In the genomic region with DNA sequence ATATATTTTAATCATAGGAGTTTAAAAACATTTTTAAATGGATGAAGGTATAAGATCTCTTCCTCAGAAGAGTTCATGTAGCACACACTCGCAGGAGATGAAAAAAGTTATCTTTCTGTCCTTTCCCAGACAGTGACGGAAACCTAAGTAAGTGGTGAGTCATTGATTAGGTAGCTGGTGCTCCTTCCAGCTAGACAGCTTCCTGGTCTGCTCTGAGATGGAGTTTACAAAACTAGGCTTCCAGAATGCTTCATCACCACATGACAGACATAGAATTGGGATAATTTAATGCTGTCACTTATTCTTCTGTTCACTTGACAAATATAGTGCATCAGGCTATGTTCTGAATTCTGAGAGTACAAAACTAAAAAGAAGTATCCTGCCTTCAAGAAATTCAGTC, we compare ENCODE assay signal across 20 cellular contexts.
A peak's percentile ranks its signal among the peaks of the same experiment; 100 is the strongest.
DNase-seq lines count a peak whose midpoint lies in the region; ATAC-seq and TF ChIP-seq lines count a peak whose summit lies in the region.
"Had no signal": no experiment of that assay in that cellular context is flagged by ENCODE, and none has a peak within 500 bp of the region (broad histone marks: within the 10 kb centered on the region; RNA-seq: fewer than 3 reads in every experiment).

No MANE protein-coding gene starts in this region.

- no peak overlapping the region for H4K91ac ChIP-seq in mesenchymal stem cell (ENCODE audit: low read length)

- H3K4me3 ChIP-seq in choroid plexus epithelial cell (ENCODE audit: low read depth, low read length): no peak overlapping the region
- no peak overlapping the region for H3K4me3 ChIP-seq in mesenchymal stem cell (ENCODE audit: insufficient read depth in 1 of 2, low read depth in 1 of 2, low read length in 2 of 2)
- no peak overlapping the region for H3K4me3 ChIP-seq in body of pancreas
- H3K4me3 ChIP-seq: HAP-1, left ventricle myocardium inferior, ovary, PC-9 had no signal

- H3K9me3 ChIP-seq in mesenchymal stem cell (ENCODE audit: control insufficient read depth, low read length) (no peaks in the 10 kb centered on the region), body of pancreas (no peaks in the 10 kb centered on the region)
- H3K9me3 ChIP-seq: HAP-1, ovary had no signal

- no peak for TF ChIP-seq POLR2A in body of pancreas (IDR thresholded peaks at IDR 0.05)

- no peaks in the 10 kb centered on the region for H3K4me1 ChIP-seq in mesenchymal stem cell (ENCODE audit: control insufficient read depth, insufficient read depth, low read depth, low read length)
- no peaks in the 10 kb centered on the region for H3K4me1 ChIP-seq in body of pancreas
- H3K4me1 ChIP-seq: HAP-1, left ventricle myocardium inferior had no signal

- H3K4me3 Mint-ChIP-seq in Calu3 (ENCODE audit: low read depth, unreplicated experiment): no peak overlapping the region
- H3K4me3 Mint-ChIP-seq: activated CD4-positive, alpha-beta T cell treated with anti-CD3 and anti-CD28 coated beads for 36 hours; CD4-positive, alpha-beta memory T cell had no signal

- H2BK15ac ChIP-seq in mesenchymal stem cell (ENCODE audit: low read depth, poor library complexity, severe bottlenecking): no peak overlapping the region

- TF ChIP-seq CTCF in Calu3 (IDR thresholded peaks at IDR 0.05; ENCODE audit: unreplicated experiment) (no peak), choroid plexus epithelial cell (conservative IDR thresholded peaks at IDR 0.05; ENCODE audit: low read depth, low read length) (no peak), body of pancreas (IDR thresholded peaks at IDR 0.05) (no peak)

- H3K4me2 ChIP-seq in mesenchymal stem cell (ENCODE audit: low read length, poor library complexity, severe bottlenecking): no peak overlapping the region
- H3K4me2 ChIP-seq: KMS-11, PC-9 had no signal

- no peak overlapping the region for H3K27ac ChIP-seq in mesenchymal stem cell (ENCODE audit: low read length, poor library complexity, severe bottlenecking)
- H3K27ac ChIP-seq in body of pancreas: no peak overlapping the region
- H3K27ac ChIP-seq: KMS-11, left ventricle myocardium inferior, ovary, PC-9 had no signal

- H3K36me3 ChIP-seq in mesenchymal stem cell (ENCODE audit: control insufficient read depth in 1 of 2, insufficient read depth in 2 of 2, low read depth in 1 of 2, low read length in 2 of 2) (no peaks in the 10 kb centered on the region), body of pancreas (replicated peaks in 1 of 2; ENCODE audit: insufficient read depth in 1 of 2, low read depth in 2 of 2) (no peaks in the 10 kb centered on the region)
- H3K36me3 ChIP-seq: HAP-1, left ventricle myocardium inferior, ovary had no signal

- no peak overlapping the region for H4K8ac ChIP-seq in mesenchymal stem cell (ENCODE audit: low read length)

- H3K79me1 ChIP-seq in mesenchymal stem cell (replicated peaks; ENCODE audit: low read length, poor library complexity, severe bottlenecking): no peaks in the 10 kb centered on the region

- no peak overlapping the region for H2AFZ ChIP-seq in mesenchymal stem cell (ENCODE audit: low read depth, low read length)
- H2AFZ ChIP-seq: PC-9 had no signal

- no peak overlapping the region for H3K23ac ChIP-seq in mesenchymal stem cell (ENCODE audit: low read length in 2 of 2)

- ATAC-seq in GM19324 (IDR thresholded peaks at IDR 0.05; ENCODE audit: low FRiP score, unreplicated experiment) (no peak), body of pancreas (no peak)
- ATAC-seq: activated CD4-positive, alpha-beta T cell treated with anti-CD3 and anti-CD28 coated beads for 36 hours had no signal

- peaks cover 12% of the 10 kb centered on the region for H3K4me1 Mint-ChIP-seq in Calu3 (ENCODE audit: low read depth, unreplicated experiment)
- H3K4me1 Mint-ChIP-seq: activated CD4-positive, alpha-beta T cell treated with anti-CD3 and anti-CD28 coated beads for 36 hours; CD4-positive, alpha-beta memory T cell had no signal

- H3K36me3 Mint-ChIP-seq in Calu3 (ENCODE audit: insufficient read depth, unreplicated experiment): no peaks in the 10 kb centered on the region
- H3K36me3 Mint-ChIP-seq: CD4-positive, alpha-beta memory T cell had no signal

- H3K27me3 Mint-ChIP-seq in Calu3 (ENCODE audit: unreplicated experiment): no peaks in the 10 kb centered on the region
- H3K27me3 Mint-ChIP-seq: activated CD4-positive, alpha-beta T cell treated with anti-CD3 and anti-CD28 coated beads for 36 hours; CD4-positive, alpha-beta memory T cell had no signal

- H3K9ac ChIP-seq in mesenchymal stem cell (ENCODE audit: low read length): no peak overlapping the region
- H3K9ac ChIP-seq: KMS-11 had no signal

- H2AK5ac ChIP-seq in mesenchymal stem cell (ENCODE audit: low read length, severe bottlenecking): no peak overlapping the region

- H3K14ac ChIP-seq in mesenchymal stem cell (ENCODE audit: low read length in 2 of 2): no peak overlapping the region

- H2BK5ac ChIP-seq in mesenchymal stem cell (ENCODE audit: low read depth, low read length, poor library complexity, severe bottlenecking): no peak overlapping the region

- H3K9me3 Mint-ChIP-seq in Calu3 (ENCODE audit: low read depth, unreplicated experiment): no peaks in the 10 kb centered on the region

- CTCF ChIA-PET in Calu3 (lab: Charles Lee): interaction anchor here (0.6 kb wide), 1 partner anchor 1580 kb away, joined by 3 read pairs; no protein-coding TSS in a partner anchor

- no peak overlapping the region for H3K4ac ChIP-seq in mesenchymal stem cell (ENCODE audit: low read depth in 1 of 2, low read length in 2 of 2)

- DNase-seq in Calu3: peak; percentile 15
- peak; percentile 56 for DNase-seq in NCI-H69 (lab: John Stamatoyannopoulos, UW)
- peak; percentile 79 for DNase-seq in choroid plexus epithelial cell (ENCODE audit: low read depth)
- peak; percentile 90 for DNase-seq in mesenchymal stem cell
- no peak for DNase-seq in activated gamma-delta T cell (lab: John Stamatoyannopoulos, UW)
- no peak for DNase-seq in amygdala (lab: John Stamatoyannopoulos, UW)
- no peak for DNase-seq in body of pancreas
- DNase-seq: activated CD4-positive, alpha-beta T cell treated with anti-CD3 and anti-CD28 coated beads for 36 hours; activated effector memory CD4-positive, alpha-beta T cell treated with anti-CD3 and anti-CD28 coated beads, Interleukin-2, amount 50 U/mL, for 16 hours; amniotic stem cell; CD4-positive, alpha-beta memory T cell; left ventricle myocardium inferior; NCI-H1092 treated with DMSO at 0.1 percent for 48 hours; NCI-H748 treated with DMSO at 0.1 percent for 48 hours; ovary; T-helper 9 cell had no signal

- BruUV-seq in Calu3 (replicated peaks; lab: Mats Ljungman, UMichigan): no TSS peak

- WGBS in mesenchymal stem cell: 25% methylated on average over 2 of the region's 2 CpGs
- 34 to 59% methylated on average over 2 of the region's 2 CpGs for WGBS in body of pancreas, 2 donors

- H3K18ac ChIP-seq in mesenchymal stem cell (ENCODE audit: low read depth in 1 of 2, low read length in 2 of 2): no peak overlapping the region

- H3K27me3 ChIP-seq in mesenchymal stem cell (ENCODE audit: control insufficient read depth in 1 of 2, insufficient read depth in 1 of 2, low read length in 2 of 2) (no peaks in the 10 kb centered on the region), body of pancreas (no peaks in the 10 kb centered on the region)
- H3K27me3 ChIP-seq: ovary had no signal

- no peak overlapping the region for H2BK120ac ChIP-seq in mesenchymal stem cell (ENCODE audit: low read depth, low read length)

- no peak overlapping the region for H3K27ac Mint-ChIP-seq in Calu3 (ENCODE audit: unreplicated experiment)
- H3K27ac Mint-ChIP-seq: activated CD4-positive, alpha-beta T cell treated with anti-CD3 and anti-CD28 coated beads for 36 hours; CD4-positive, alpha-beta memory T cell had no signal

- no peak overlapping the region for H2BK12ac ChIP-seq in mesenchymal stem cell (ENCODE audit: low read length in 2 of 2)

- intact Hi-C loops in Calu3 (cut with micrococcal nuclease; ENCODE audit: unreplicated experiment): no loop called here
- intact Hi-C loops in body of pancreas (cut with DNase I): no loop called here

Comparison
In these comparisons a context has a peak if more than half of its experiments do, and no peak if none do; other contexts are left out.
1. DNase-seq: peak in Calu3 (single experiment), NCI-H69 (single experiment), choroid plexus epithelial cell (single experiment) and mesenchymal stem cell (single experiment); none in activated gamma-delta T cell (single experiment), amygdala (0 of 56) and body of pancreas (0 of 4).